1 cellular context compared by ENCODE assay signal in genomic region chr2:174789001-174789400, GRCh38.
TF ChIP-seq lines count a peak whose summit lies in the region.

No MANE protein-coding gene starts in this region.

TF ChIP-seq in endothelial cell of umbilical vein, 7 proteins besides CTCF, POLR2A, EP300 and RAD21:
- TF ChIP-seq EZH2 (IDR thresholded peaks at IDR 0.05; ENCODE audit: borderline replicate concordance, low read depth, low read length, severe bottlenecking) (no peak), GATA2 (IDR thresholded peaks at IDR 0.05; ENCODE audit: insufficient read depth, insufficient read length, low read depth, low read length) (no peak), JUN (IDR thresholded peaks at IDR 0.05; ENCODE audit: borderline replicate concordance, insufficient read depth, insufficient read length, low read depth) (no peak), MYC (IDR thresholded peaks at IDR 0.05; ENCODE audit: low read depth, low read length) (no peak), MAX (IDR thresholded peaks at IDR 0.05; ENCODE audit: insufficient read depth, insufficient read length) (no peak), POLR2AphosphoS5 (IDR thresholded peaks at IDR 0.05; ENCODE audit: insufficient read depth, low read depth, low read length) (no peak), FOS (IDR thresholded peaks at IDR 0.05; ENCODE audit: borderline replicate concordance, insufficient read depth, low read length) (no peak)
TF ChIP-seq in endothelial cell of umbilical vein: peak in this region for 0.
